In the genomic region with DNA sequence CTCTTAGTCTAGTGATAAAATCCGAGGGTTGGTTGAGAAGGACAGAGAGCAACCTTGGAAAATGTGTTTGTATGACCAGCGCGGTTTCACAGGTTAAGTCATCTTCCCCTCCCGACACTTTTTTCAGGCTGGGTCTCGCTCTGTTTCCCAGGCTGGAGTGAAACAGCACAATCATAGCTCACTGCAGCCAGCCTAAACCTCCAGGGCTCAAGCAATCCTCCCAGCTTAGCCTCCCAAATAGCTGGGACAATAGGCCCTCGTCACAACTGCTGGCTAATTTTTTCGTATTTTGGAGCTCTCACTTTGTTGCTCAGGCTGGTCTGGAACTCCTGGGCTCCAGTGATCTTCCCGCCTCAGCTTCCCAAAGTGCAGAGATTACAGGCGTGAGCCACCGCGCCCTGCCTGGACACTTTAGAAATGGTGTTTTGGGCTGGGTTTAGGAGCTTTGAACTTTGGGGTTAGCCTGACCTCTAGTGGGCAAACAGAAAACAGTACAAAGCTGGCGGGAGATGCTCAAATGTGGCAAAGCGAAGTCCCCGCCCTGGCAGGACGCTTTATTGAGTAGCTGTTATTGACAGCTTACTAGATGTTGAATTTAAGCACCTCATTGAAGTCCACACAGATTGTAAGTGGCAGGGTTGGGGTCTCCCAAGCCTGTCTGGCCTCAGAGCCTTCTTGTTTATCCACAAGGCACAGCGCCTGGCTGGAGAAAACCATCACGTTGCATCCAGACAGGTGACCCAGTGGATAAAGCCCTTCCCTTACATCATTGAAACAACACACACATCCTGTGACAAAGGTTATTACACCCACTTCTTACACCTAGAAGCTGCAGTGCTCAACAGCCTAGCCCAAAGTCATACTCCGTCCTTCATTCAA, we compare ENCODE assay signal across 1 cellular context.
A peak's percentile ranks its signal among the peaks of the same experiment; 100 is the strongest.
TF ChIP-seq lines count a peak whose summit lies in the region.

No MANE protein-coding gene starts in this region.

TF ChIP-seq in HepG2, 621 proteins besides CTCF, POLR2A, EP300 and RAD21 (continues in another document):
- TF ChIP-seq STAG1 (CRISPR knock-in tag; IDR thresholded peaks at IDR 0.05) (peak; percentile 94), SOX13 (IDR thresholded peaks at IDR 0.05) (no peak), SOX13 (CRISPR knock-in tag; conservative IDR thresholded peaks at IDR 0.05 in 1 of 2, IDR thresholded peaks at IDR 0.05 in 1 of 2) (peak in 1 of 2 experiments; percentile 28; a peak in 1 of 4 replicates), ZNF441 (CRISPR knock-in tag; IDR thresholded peaks at IDR 0.05; ENCODE audit: borderline replicate concordance) (0 out of 2 replicates have a peak, but pooled peaks have one; percentile 34), ZNF121 (CRISPR knock-in tag; IDR thresholded peaks at IDR 0.05) (peak; percentile 45), XRCC5 (optimal IDR thresholded peaks at IDR 0.05; ENCODE audit: low read length) (peak; percentile 65), ZNF567 (CRISPR knock-in tag; IDR thresholded peaks at IDR 0.05; ENCODE audit: borderline replicate concordance) (peak; percentile 26; the same call in 1 of the 2 replicates), MZF1 (CRISPR knock-in tag; IDR thresholded peaks at IDR 0.05; ENCODE audit: borderline replicate concordance) (no peak), NRL (CRISPR knock-in tag; IDR thresholded peaks at IDR 0.05; ENCODE audit: borderline replicate concordance) (0 out of 2 replicates have a peak, but pooled peaks have one; percentile 19), RORA (CRISPR knock-in tag; IDR thresholded peaks at IDR 0.05) (no peak), SMC3 (IDR thresholded peaks at IDR 0.05; ENCODE audit: low read length) (peak; percentile 83), THAP11 (CRISPR knock-in tag; IDR thresholded peaks at IDR 0.05) (0 out of 2 replicates have a peak, but pooled peaks have one; percentile 23), SMAD9 (CRISPR knock-in tag; IDR thresholded peaks at IDR 0.05) (no peak), ZNF776 (CRISPR knock-in tag; IDR thresholded peaks at IDR 0.05) (no peak), ZNF326 (CRISPR knock-in tag; IDR thresholded peaks at IDR 0.05; ENCODE audit: borderline replicate concordance) (no peak), LCORL (IDR thresholded peaks at IDR 0.05) (no peak), LCORL (CRISPR knock-in tag; IDR thresholded peaks at IDR 0.05) (peak; percentile 55; the same call in 1 of the 2 replicates), ATF1 (CRISPR knock-in tag; IDR thresholded peaks at IDR 0.05) (no peak), ZNF460 (CRISPR knock-in tag; IDR thresholded peaks at IDR 0.05; ENCODE audit: borderline replicate concordance) (peak; percentile 53; the same call in 1 of the 2 replicates), PITX1 (CRISPR knock-in tag; IDR thresholded peaks at IDR 0.05) (0 out of 2 replicates have a peak, but pooled peaks have one; percentile 32), MIER2 (CRISPR knock-in tag; IDR thresholded peaks at IDR 0.05) (0 out of 2 replicates have a peak, but pooled peaks have one; percentile 12), ZNF563 (CRISPR knock-in tag; IDR thresholded peaks at IDR 0.05) (no peak), CREB1 (IDR thresholded peaks at IDR 0.05) (no peak), CREB1 (CRISPR knock-in tag; IDR thresholded peaks at IDR 0.05) (no peak), ZNF615 (CRISPR knock-in tag; IDR thresholded peaks at IDR 0.05; ENCODE audit: borderline replicate concordance) (no peak), ISL2 (CRISPR knock-in tag; IDR thresholded peaks at IDR 0.05) (no peak), SALL1 (CRISPR knock-in tag; IDR thresholded peaks at IDR 0.05) (peak; percentile 70), ZEB1 (IDR thresholded peaks at IDR 0.05; ENCODE audit: insufficient replicate concordance, low read depth) (no peak), TEAD3 (CRISPR knock-in tag; optimal IDR thresholded peaks at IDR 0.05; ENCODE audit: borderline replicate concordance) (peak; percentile 17), CAMTA2 (CRISPR knock-in tag; IDR thresholded peaks at IDR 0.05; ENCODE audit: borderline replicate concordance) (no peak), REPIN1 (CRISPR knock-in tag; IDR thresholded peaks at IDR 0.05; ENCODE audit: borderline replicate concordance, low read depth) (peak; percentile 56; the same call in 1 of the 2 replicates), NR1H2 (CRISPR knock-in tag; IDR thresholded peaks at IDR 0.05; ENCODE audit: borderline replicate concordance, low read depth) (no peak), HDAC1 (CRISPR knock-in tag; IDR thresholded peaks at IDR 0.05) (no peak), HNF4A (CRISPR knock-in tag; IDR thresholded peaks at IDR 0.05) (peak; percentile 15; the same call in 1 of the 2 replicates), ZNF891 (CRISPR knock-in tag; IDR thresholded peaks at IDR 0.05) (0 out of 2 replicates have a peak, but pooled peaks have one; percentile 32), KDM2A (CRISPR knock-in tag; IDR thresholded peaks at IDR 0.05; ENCODE audit: borderline replicate concordance, low read depth) (peak; percentile 55; the same call in 1 of the 2 replicates), KDM1A (CRISPR knock-in tag; IDR thresholded peaks at IDR 0.05) (no peak)
- TF ChIP-seq, protein P1, sequence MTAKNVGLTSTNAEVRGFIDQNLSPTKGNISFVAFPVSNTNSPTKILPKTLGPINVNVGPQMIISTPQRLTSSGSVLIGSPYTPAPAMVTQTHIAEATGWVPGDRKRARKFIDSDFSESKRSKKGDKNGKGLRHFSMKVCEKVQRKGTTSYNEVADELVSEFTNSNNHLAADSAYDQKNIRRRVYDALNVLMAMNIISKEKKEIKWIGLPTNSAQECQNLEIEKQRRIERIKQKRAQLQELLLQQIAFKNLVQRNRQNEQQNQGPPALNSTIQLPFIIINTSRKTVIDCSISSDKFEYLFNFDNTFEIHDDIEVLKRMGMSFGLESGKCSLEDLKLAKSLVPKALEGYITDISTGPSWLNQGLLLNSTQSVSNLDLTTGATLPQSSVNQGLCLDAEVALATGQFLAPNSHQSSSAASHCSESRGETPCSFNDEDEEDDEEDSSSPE (CRISPR knock-in tag; IDR thresholded peaks at IDR 0.05): peak; percentile 60; the same call in 1 of the 2 replicates
- TF ChIP-seq, protein P2, sequence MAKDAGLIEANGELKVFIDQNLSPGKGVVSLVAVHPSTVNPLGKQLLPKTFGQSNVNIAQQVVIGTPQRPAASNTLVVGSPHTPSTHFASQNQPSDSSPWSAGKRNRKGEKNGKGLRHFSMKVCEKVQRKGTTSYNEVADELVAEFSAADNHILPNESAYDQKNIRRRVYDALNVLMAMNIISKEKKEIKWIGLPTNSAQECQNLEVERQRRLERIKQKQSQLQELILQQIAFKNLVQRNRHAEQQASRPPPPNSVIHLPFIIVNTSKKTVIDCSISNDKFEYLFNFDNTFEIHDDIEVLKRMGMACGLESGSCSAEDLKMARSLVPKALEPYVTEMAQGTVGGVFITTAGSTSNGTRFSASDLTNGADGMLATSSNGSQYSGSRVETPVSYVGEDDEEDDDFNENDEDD (CRISPR knock-in tag; IDR thresholded peaks at IDR 0.05; ENCODE audit: borderline replicate concordance): peak; percentile 31; the same call in 1 of the 2 replicates
- TF ChIP-seq, protein P3, sequence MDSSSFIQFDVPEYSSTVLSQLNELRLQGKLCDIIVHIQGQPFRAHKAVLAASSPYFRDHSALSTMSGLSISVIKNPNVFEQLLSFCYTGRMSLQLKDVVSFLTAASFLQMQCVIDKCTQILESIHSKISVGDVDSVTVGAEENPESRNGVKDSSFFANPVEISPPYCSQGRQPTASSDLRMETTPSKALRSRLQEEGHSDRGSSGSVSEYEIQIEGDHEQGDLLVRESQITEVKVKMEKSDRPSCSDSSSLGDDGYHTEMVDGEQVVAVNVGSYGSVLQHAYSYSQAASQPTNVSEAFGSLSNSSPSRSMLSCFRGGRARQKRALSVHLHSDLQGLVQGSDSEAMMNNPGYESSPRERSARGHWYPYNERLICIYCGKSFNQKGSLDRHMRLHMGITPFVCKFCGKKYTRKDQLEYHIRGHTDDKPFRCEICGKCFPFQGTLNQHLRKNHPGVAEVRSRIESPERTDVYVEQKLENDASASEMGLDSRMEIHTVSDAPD (CRISPR knock-in tag; IDR thresholded peaks at IDR 0.05): 0 out of 2 replicates have a peak, but pooled peaks have one; percentile 34
- TF ChIP-seq, protein P4, sequence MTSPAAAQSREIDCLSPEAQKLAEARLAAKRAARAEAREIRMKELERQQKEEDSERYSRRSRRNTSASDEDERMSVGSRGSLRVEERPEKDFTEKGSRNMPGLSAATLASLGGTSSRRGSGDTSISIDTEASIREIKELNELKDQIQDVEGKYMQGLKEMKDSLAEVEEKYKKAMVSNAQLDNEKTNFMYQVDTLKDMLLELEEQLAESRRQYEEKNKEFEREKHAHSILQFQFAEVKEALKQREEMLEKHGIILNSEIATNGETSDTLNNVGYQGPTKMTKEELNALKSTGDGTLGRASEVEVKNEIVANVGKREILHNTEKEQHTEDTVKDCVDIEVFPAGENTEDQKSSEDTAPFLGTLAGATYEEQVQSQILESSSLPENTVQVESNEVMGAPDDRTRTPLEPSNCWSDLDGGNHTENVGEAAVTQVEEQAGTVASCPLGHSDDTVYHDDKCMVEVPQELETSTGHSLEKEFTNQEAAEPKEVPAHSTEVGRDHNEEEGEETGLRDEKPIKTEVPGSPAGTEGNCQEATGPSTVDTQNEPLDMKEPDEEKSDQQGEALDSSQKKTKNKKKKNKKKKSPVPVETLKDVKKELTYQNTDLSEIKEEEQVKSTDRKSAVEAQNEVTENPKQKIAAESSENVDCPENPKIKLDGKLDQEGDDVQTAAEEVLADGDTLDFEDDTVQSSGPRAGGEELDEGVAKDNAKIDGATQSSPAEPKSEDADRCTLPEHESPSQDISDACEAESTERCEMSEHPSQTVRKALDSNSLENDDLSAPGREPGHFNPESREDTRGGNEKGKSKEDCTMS (CRISPR knock-in tag; conservative IDR thresholded peaks at IDR 0.05): no peak
- TF ChIP-seq, protein P5, sequence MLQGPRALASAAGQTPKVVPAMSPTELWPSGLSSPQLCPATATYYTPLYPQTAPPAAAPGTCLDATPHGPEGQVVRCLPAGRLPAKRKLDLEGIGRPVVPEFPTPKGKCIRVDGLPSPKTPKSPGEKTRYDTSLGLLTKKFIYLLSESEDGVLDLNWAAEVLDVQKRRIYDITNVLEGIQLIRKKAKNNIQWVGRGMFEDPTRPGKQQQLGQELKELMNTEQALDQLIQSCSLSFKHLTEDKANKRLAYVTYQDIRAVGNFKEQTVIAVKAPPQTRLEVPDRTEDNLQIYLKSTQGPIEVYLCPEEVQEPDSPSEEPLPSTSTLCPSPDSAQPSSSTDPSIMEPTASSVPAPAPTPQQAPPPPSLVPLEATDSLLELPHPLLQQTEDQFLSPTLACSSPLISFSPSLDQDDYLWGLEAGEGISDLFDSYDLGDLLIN (CRISPR knock-in tag; IDR thresholded peaks at IDR 0.05; ENCODE audit: borderline replicate concordance): no peak
- TF ChIP-seq, protein P6, sequence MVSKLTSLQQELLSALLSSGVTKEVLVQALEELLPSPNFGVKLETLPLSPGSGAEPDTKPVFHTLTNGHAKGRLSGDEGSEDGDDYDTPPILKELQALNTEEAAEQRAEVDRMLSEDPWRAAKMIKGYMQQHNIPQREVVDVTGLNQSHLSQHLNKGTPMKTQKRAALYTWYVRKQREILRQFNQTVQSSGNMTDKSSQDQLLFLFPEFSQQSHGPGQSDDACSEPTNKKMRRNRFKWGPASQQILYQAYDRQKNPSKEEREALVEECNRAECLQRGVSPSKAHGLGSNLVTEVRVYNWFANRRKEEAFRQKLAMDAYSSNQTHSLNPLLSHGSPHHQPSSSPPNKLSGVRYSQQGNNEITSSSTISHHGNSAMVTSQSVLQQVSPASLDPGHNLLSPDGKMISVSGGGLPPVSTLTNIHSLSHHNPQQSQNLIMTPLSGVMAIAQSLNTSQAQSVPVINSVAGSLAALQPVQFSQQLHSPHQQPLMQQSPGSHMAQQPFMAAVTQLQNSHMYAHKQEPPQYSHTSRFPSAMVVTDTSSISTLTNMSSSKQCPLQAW (CRISPR knock-in tag; IDR thresholded peaks at IDR 0.05): 0 out of 2 replicates have a peak, but pooled peaks have one; percentile 42
- TF ChIP-seq, protein P7, sequence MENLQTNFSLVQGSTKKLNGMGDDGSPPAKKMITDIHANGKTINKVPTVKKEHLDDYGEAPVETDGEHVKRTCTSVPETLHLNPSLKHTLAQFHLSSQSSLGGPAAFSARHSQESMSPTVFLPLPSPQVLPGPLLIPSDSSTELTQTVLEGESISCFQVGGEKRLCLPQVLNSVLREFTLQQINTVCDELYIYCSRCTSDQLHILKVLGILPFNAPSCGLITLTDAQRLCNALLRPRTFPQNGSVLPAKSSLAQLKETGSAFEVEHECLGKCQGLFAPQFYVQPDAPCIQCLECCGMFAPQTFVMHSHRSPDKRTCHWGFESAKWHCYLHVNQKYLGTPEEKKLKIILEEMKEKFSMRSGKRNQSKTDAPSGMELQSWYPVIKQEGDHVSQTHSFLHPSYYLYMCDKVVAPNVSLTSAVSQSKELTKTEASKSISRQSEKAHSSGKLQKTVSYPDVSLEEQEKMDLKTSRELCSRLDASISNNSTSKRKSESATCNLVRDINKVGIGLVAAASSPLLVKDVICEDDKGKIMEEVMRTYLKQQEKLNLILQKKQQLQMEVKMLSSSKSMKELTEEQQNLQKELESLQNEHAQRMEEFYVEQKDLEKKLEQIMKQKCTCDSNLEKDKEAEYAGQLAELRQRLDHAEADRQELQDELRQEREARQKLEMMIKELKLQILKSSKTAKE (CRISPR knock-in tag; IDR thresholded peaks at IDR 0.05; ENCODE audit: borderline replicate concordance): no peak
- TF ChIP-seq, protein P8, sequence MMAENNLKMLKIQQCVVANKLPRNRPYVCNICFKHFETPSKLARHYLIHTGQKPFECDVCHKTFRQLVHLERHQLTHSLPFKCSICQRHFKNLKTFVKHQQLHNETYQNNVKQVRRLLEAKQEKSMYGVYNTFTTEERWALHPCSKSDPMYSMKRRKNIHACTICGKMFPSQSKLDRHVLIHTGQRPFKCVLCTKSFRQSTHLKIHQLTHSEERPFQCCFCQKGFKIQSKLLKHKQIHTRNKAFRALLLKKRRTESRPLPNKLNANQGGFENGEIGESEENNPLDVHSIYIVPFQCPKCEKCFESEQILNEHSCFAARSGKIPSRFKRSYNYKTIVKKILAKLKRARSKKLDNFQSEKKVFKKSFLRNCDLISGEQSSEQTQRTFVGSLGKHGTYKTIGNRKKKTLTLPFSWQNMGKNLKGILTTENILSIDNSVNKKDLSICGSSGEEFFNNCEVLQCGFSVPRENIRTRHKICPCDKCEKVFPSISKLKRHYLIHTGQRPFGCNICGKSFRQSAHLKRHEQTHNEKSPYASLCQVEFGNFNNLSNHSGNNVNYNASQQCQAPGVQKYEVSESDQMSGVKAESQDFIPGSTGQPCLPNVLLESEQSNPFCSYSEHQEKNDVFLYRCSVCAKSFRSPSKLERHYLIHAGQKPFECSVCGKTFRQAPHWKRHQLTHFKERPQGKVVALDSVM (CRISPR knock-in tag; IDR thresholded peaks at IDR 0.05): 0 out of 2 replicates have a peak, but pooled peaks have one; percentile 8
- TF ChIP-seq, protein P9, sequence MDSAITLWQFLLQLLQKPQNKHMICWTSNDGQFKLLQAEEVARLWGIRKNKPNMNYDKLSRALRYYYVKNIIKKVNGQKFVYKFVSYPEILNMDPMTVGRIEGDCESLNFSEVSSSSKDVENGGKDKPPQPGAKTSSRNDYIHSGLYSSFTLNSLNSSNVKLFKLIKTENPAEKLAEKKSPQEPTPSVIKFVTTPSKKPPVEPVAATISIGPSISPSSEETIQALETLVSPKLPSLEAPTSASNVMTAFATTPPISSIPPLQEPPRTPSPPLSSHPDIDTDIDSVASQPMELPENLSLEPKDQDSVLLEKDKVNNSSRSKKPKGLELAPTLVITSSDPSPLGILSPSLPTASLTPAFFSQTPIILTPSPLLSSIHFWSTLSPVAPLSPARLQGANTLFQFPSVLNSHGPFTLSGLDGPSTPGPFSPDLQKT (CRISPR knock-in tag; IDR thresholded peaks at IDR 0.05; ENCODE audit: borderline replicate concordance): no peak
- TF ChIP-seq, protein P10, sequence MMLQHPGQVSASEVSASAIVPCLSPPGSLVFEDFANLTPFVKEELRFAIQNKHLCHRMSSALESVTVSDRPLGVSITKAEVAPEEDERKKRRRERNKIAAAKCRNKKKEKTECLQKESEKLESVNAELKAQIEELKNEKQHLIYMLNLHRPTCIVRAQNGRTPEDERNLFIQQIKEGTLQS (CRISPR knock-in tag; IDR thresholded peaks at IDR 0.05): no peak
